ENCODE assay signal across 9 cellular contexts in genomic region chr1:193539731-193540459, GRCh38.
DNase-seq lines count a peak whose midpoint lies in the region; ATAC-seq and TF ChIP-seq lines count a peak whose summit lies in the region.
"Had no signal": no experiment of that assay in that cellular context is flagged by ENCODE, and none has a peak within 500 bp of the region (broad histone marks: within the 10 kb centered on the region; RNA-seq: fewer than 3 reads in every experiment).

No MANE protein-coding gene starts in this region.

- H3K27ac ChIP-seq in CD4-positive, alpha-beta T cell (ENCODE audit: low read depth, low read length), result peak overlapping the region; percentile 13
- H3K27ac ChIP-seq in substantia nigra (ENCODE audit: low read depth, low read length, poor library complexity, severe bottlenecking), result no peak overlapping the region

- H3K27ac Mint-ChIP-seq in CD4-positive, alpha-beta T cell, result peak overlapping the region; percentile 78

- intact Hi-C loops in CD4-positive, alpha-beta T cell (cut with DNase I, micrococcal nuclease), result loop anchor here in 1 of 2 experiments (5.0 to 10.0 kb wide), 3 partner anchors 63 to 125 kb away; no protein-coding TSS in a partner anchor

- peak; percentile 36 for ATAC-seq in CD4-positive, alpha-beta T cell (ENCODE audit: poor library complexity)
- ATAC-seq in GM19452 (IDR thresholded peaks at IDR 0.05; ENCODE audit: unreplicated experiment) (peak; percentile 67), HG03135 (IDR thresholded peaks at IDR 0.05; ENCODE audit: unreplicated experiment) (peak; percentile 61)

- no peaks in the 10 kb centered on the region for H3K27me3 Mint-ChIP-seq in CD4-positive, alpha-beta T cell

- no peaks in the 10 kb centered on the region for H3K36me3 Mint-ChIP-seq in CD4-positive, alpha-beta T cell (ENCODE audit: low read depth)

- H3K9me3 ChIP-seq in CD4-positive, alpha-beta T cell (ENCODE audit: control insufficient read depth, low read length), result no peaks in the 10 kb centered on the region

- H3K4me3 Mint-ChIP-seq in CD4-positive, alpha-beta T cell, result peak overlapping the region; percentile 71

- TF ChIP-seq CTCF in CD4-positive, alpha-beta T cell (IDR thresholded peaks at IDR 0.05), result no peak

- POLR2A ChIA-PET in CD4-positive, alpha-beta T cell (lab: Charles Lee), result interaction anchor here (0.8 to 2.6 kb wide), 15 partner anchors 9 to 349 kb away, joined by 3 to 29 read pairs (median 4); no protein-coding TSS in a partner anchor

- DNase-seq in CD4-positive, alpha-beta T cell, result peak in 4 of 10 experiments; percentile 5 to 14 (median 8)
- peak; percentile 25 for DNase-seq in activated effector memory CD4-positive, alpha-beta T cell treated with Interleukin-2 at 50 U/mL for 16 hours
- DNase-seq in mucosa of gallbladder (ENCODE audit: low spot score) (no peak), substantia nigra (lab: John Stamatoyannopoulos, UW) (no peak), NCI-H2107 (lab: John Stamatoyannopoulos, UW) (no peak)
- no peak for DNase-seq in activated CD8-positive, alpha-beta memory T cell treated with anti-CD3 and anti-CD28 coated beads for 24 hours
- DNase-seq: Calu3 had no signal

- H3K4me1 Mint-ChIP-seq in CD4-positive, alpha-beta T cell (ENCODE audit: low read depth), result peaks cover 60% of the 10 kb centered on the region

- no peaks in the 10 kb centered on the region for H3K9me3 Mint-ChIP-seq in CD4-positive, alpha-beta T cell

- H3K27me3 ChIP-seq in CD4-positive, alpha-beta T cell (ENCODE audit: control insufficient read depth, insufficient read depth, low read length), result no peaks in the 10 kb centered on the region

- CTCF ChIA-PET in CD4-positive, alpha-beta T cell (lab: Charles Lee), result interaction anchor here (1.2 to 1.3 kb wide), 2 partner anchors 26 to 47 kb away, joined by 3 to 4 read pairs; no protein-coding TSS in a partner anchor
